1 cellular context compared by ENCODE assay signal in genomic region chr20:41091926-41092325, GRCh38.
TF ChIP-seq lines count a peak whose summit lies in the region.

No MANE protein-coding gene starts in this region.

TF ChIP-seq in IMR-90, 13 proteins besides CTCF, POLR2A, EP300 and RAD21:
- TF ChIP-seq RFX5 (IDR thresholded peaks at IDR 0.05; ENCODE audit: low read depth, low read length) = no peak
- TF ChIP-seq FOS (IDR thresholded peaks at IDR 0.05; ENCODE audit: low read depth, low read length) = no peak
- TF ChIP-seq MAFK (IDR thresholded peaks at IDR 0.05; ENCODE audit: low read depth, low read length) = no peak
- TF ChIP-seq MAZ (IDR thresholded peaks at IDR 0.05; ENCODE audit: borderline replicate concordance, low read depth, low read length) = no peak
- TF ChIP-seq USF2 (IDR thresholded peaks at IDR 0.05; ENCODE audit: low read depth, low read length) = no peak
- no peak for TF ChIP-seq CHD1 (IDR thresholded peaks at IDR 0.05; ENCODE audit: low read depth, low read length)
- no peak for TF ChIP-seq BHLHE40 (IDR thresholded peaks at IDR 0.05; ENCODE audit: low read depth, low read length)
- TF ChIP-seq NFE2L2 (IDR thresholded peaks at IDR 0.05; ENCODE audit: low read depth, low read length) = no peak
- TF ChIP-seq ELK1 (IDR thresholded peaks at IDR 0.05; ENCODE audit: borderline replicate concordance, low read depth, low read length) = no peak
- no peak for TF ChIP-seq MXI1 (IDR thresholded peaks at IDR 0.05; ENCODE audit: borderline replicate concordance, low read depth, low read length)
- no peak for TF ChIP-seq SMC3 (IDR thresholded peaks at IDR 0.05; ENCODE audit: low read depth, low read length)
- no peak for TF ChIP-seq RCOR1 (IDR thresholded peaks at IDR 0.05; ENCODE audit: insufficient replicate concordance, low read length)
- TF ChIP-seq CEBPB (IDR thresholded peaks at IDR 0.05; ENCODE audit: low read depth, low read length) = no peak
